ENCODE assay signal across 15 cellular contexts in the genomic region with DNA sequence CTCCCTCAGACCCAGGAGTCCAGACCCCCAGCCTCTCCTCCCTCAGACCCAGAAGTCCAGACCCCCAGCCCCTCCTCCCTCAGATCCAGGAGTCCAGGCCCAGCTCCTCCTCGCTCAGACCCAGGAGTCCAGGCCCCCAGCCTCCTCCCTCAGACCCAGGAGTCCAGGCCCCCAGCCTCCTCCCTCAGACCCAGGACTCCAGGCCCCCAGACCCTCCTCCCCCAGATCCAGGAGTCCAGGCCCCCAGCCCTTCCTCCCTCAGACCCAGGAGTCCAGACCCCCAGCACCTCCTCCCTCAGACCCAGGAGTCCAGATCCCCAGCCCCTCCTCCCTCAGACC. TPM values are rescaled to one million over a fixed set of nuclear protein-coding genes. Genes with fewer than 3 reads are reported as not detected.
DNase-seq lines count a peak whose midpoint lies in the region; ATAC-seq and TF ChIP-seq lines count a peak whose summit lies in the region.
"Not testable (repeated sequence)": the region's sequence is repeated elsewhere in the genome, so short reads cannot be mapped to it uniquely, and the experiment has no call there.
"Had no signal": no experiment of that assay in that cellular context is flagged by ENCODE, and none has a peak within 500 bp of the region (broad histone marks: within the 10 kb centered on the region; RNA-seq: fewer than 3 reads in every experiment).

No MANE protein-coding gene starts in this region.

- not testable (repeated sequence) for DNase-seq in RWPE1 (ENCODE audit: low spot score); activated T-cell treated with anti-CD3 and anti-CD28 coated beads, Interleukin-2, amount 50 U/mL, for 24 hours; naive thymus-derived CD8-positive, alpha-beta T cell

- peaks cover 26% of the 10 kb centered on the region for H3K79me2 ChIP-seq in DOHH2 (ENCODE audit: control insufficient read depth, low read length)

- not testable (repeated sequence) for H3K9me3 Mint-ChIP-seq in activated T-cell treated with anti-CD3 and anti-CD28 coated beads, Interleukin-2, amount 50 U/mL, for 24 hours; brain; naive thymus-derived CD8-positive, alpha-beta T cell

- peaks cover 35% of the 10 kb centered on the region for H3K4me1 Mint-ChIP-seq in activated T-cell treated with anti-CD3 and anti-CD28 coated beads, Interleukin-2, amount 50 U/mL, for 24 hours (ENCODE audit: low read depth)
- H3K4me1 Mint-ChIP-seq in brain = peaks cover 76% of the 10 kb centered on the region
- H3K4me1 Mint-ChIP-seq in naive thymus-derived CD8-positive, alpha-beta T cell = peaks cover 24 to 59% (median 34%) of the 10 kb centered on the region in 4 donors

- POLR2A ChIA-PET in RWPE1 (lab: Yijun Ruan, JAX; ENCODE audit: low non-redundant PET) = interaction anchor here (0.6 kb wide), 1 partner anchor 28 kb away, joined by 5 read pairs; a partner anchor contains a TSS
- POLR2A ChIA-PET in naive thymus-derived CD8-positive, alpha-beta T cell (lab: Charles Lee) = interaction anchor here (0.6 to 2.2 kb wide), 7 partner anchors 8 to 1648 kb away, joined by 3 to 29 read pairs (median 5); a partner anchor contains a TSS

- H3K4me2 ChIP-seq in DOHH2 (ENCODE audit: low read length) = peak overlapping the region; percentile 81

- not testable (repeated sequence) for H3K9me3 ChIP-seq in DOHH2 (ENCODE audit: control insufficient read depth, insufficient read depth, low read length)

- H3K4me3 ChIP-seq in DOHH2 (ENCODE audit: low read length) = not testable (repeated sequence)

- H3F3A ChIP-seq in DOHH2 (ENCODE audit: control insufficient read depth, insufficient read depth) = not testable (repeated sequence)

- peaks cover 22% of the 10 kb centered on the region for H3K4me1 ChIP-seq in DOHH2 (ENCODE audit: control insufficient read depth, low read length)

- peak overlapping the region; percentile 94 for H3K4me3 Mint-ChIP-seq in activated T-cell treated with anti-CD3 and anti-CD28 coated beads, Interleukin-2, amount 50 U/mL, for 24 hours
- H3K4me3 Mint-ChIP-seq in brain = peak overlapping the region in 4 of 5 experiments; percentile 98 to 100 (median 98)
- peak overlapping the region in 8 of 10 donors; percentile 91 to 95 (median 92) for H3K4me3 Mint-ChIP-seq in naive thymus-derived CD8-positive, alpha-beta T cell

- H3K27me3 ChIP-seq in DOHH2 (ENCODE audit: control insufficient read depth, low read length) = peaks cover 47% of the 10 kb centered on the region

- not testable (repeated sequence) for H4K20me1 ChIP-seq in DOHH2 (ENCODE audit: control insufficient read depth, insufficient read depth, low read depth, low read length)

- H3K36me3 ChIP-seq in DOHH2 (ENCODE audit: control insufficient read depth, low read length) = peaks cover 35% of the 10 kb centered on the region

- TF ChIP-seq CTCF in 22Rv1 (IDR thresholded peaks at IDR 0.05); DOHH2 (IDR thresholded peaks at IDR 0.05; ENCODE audit: low read depth, low read length, poor library complexity, severe bottlenecking); RWPE1 (conservative IDR thresholded peaks at IDR 0.05; ENCODE audit: low read depth); brain (conservative IDR thresholded peaks at IDR 0.05): not testable (repeated sequence)

- CTCF ChIA-PET in RWPE1 (lab: Yijun Ruan, JAX) = interaction anchor here (0.5 to 2.1 kb wide), 7 partner anchors 9 to 145 kb away, joined by 3 to 13 read pairs (median 5); a partner anchor contains a TSS

- H3K27ac Mint-ChIP-seq in activated T-cell treated with anti-CD3 and anti-CD28 coated beads, Interleukin-2, amount 50 U/mL, for 24 hours = not testable (repeated sequence)
- peak overlapping the region in 4 of 5 experiments; percentile 97 to 99 (median 98) for H3K27ac Mint-ChIP-seq in brain
- peak overlapping the region in 5 of 10 donors; percentile 15 to 95 (median 94) for H3K27ac Mint-ChIP-seq in naive thymus-derived CD8-positive, alpha-beta T cell

- H3K36me3 Mint-ChIP-seq in activated T-cell treated with anti-CD3 and anti-CD28 coated beads, Interleukin-2, amount 50 U/mL, for 24 hours (ENCODE audit: low read depth) = peaks cover 34% of the 10 kb centered on the region
- H3K36me3 Mint-ChIP-seq in brain = peaks cover 25% of the 10 kb centered on the region
- H3K36me3 Mint-ChIP-seq in naive thymus-derived CD8-positive, alpha-beta T cell = peaks cover 0 to 18% (median 0%) of the 10 kb centered on the region in 3 donors

- peaks cover 34% of the 10 kb centered on the region for H3K27me3 Mint-ChIP-seq in activated T-cell treated with anti-CD3 and anti-CD28 coated beads, Interleukin-2, amount 50 U/mL, for 24 hours
- H3K27me3 Mint-ChIP-seq in brain = peaks cover 36% of the 10 kb centered on the region
- H3K27me3 Mint-ChIP-seq in naive thymus-derived CD8-positive, alpha-beta T cell = peaks cover 9 to 33% (median 16%) of the 10 kb centered on the region in 5 donors

- peak overlapping the region; percentile 88; the same call in 1 of the 2 replicates for H3K27ac ChIP-seq in 22Rv1
- H3K27ac ChIP-seq in DOHH2 (ENCODE audit: low read depth, low read length) = not testable (repeated sequence)
- H3K27ac ChIP-seq in RWPE1 = peak overlapping the region; percentile 84

- not testable (repeated sequence) for ATAC-seq in naive thymus-derived CD8-positive, alpha-beta T cell

- H3K9me2 ChIP-seq in DOHH2 (replicated peaks; ENCODE audit: control insufficient read depth, low read length) = not testable (repeated sequence)

RNA-seq across cellular contexts. Expression of a gene that starts 0.6 kb away (rescaled TPM):
- 216 TPM for polyA plus RNA-seq in brain (ENCODE audit: insufficient read depth, low read depth, low replicate concordance)
- 10 to 100 TPM; 49.6 TPM for total RNA-seq in naive thymus-derived CD8-positive, alpha-beta T cell
- 10 to 100 TPM; 21.3 to 24.8 (median 22.5) TPM for polyA plus RNA-seq in naive thymus-derived CD8-positive, alpha-beta T cell

RNA-seq across cellular contexts. Expression of a gene that starts 1.5 kb away (rescaled TPM):
- polyA plus RNA-seq in brain (ENCODE audit: insufficient read depth, low read depth, low replicate concordance) = 2.1 TPM
- under 1 TPM; 0.08 to 0.11 TPM for total RNA-seq in naive thymus-derived CD8-positive, alpha-beta T cell
- polyA plus RNA-seq in naive thymus-derived CD8-positive, alpha-beta T cell = not detected

RNA-seq across cellular contexts. Expression of a gene that starts 27.8 kb away (rescaled TPM):
- 8.6 TPM for polyA plus RNA-seq in brain (ENCODE audit: insufficient read depth, low read depth, low replicate concordance)
- not detected for total RNA-seq in naive thymus-derived CD8-positive, alpha-beta T cell
- not detected for polyA plus RNA-seq in naive thymus-derived CD8-positive, alpha-beta T cell
- total RNA-seq: ascending aorta, epithelial cell of proximal tubule, fibroblast of villous mesenchyme, heart right ventricle, HFFc6, left colon, posterior vena cava, sciatic nerve, SJSA1 had no signal
- polyA plus RNA-seq: heart right ventricle had no signal

RNA-seq across cellular contexts. Expression of a gene that starts 28.2 kb away (rescaled TPM):
- 6.4 TPM for polyA plus RNA-seq in brain (ENCODE audit: insufficient read depth, low read depth, low replicate concordance)
- 10 to 100 TPM; 25.0 to 29.4 TPM for total RNA-seq in naive thymus-derived CD8-positive, alpha-beta T cell
- polyA plus RNA-seq in naive thymus-derived CD8-positive, alpha-beta T cell = 10 to 100 TPM in 1 of 3 donors, 1 to 10 TPM in 2; 3.9 to 10.7 (median 4.9) TPM

RNA-seq across cellular contexts. Expression of a gene that starts 53.8 kb away (rescaled TPM):
- 20.4 TPM for polyA plus RNA-seq in brain (ENCODE audit: insufficient read depth, low read depth, low replicate concordance)
- total RNA-seq in naive thymus-derived CD8-positive, alpha-beta T cell = 10 to 100 TPM; 39.1 to 41.2 TPM
- 10 to 100 TPM; 32.9 to 59.9 (median 40.3) TPM for polyA plus RNA-seq in naive thymus-derived CD8-positive, alpha-beta T cell
